Comparison of ENCODE assay signal across 17 cellular contexts in the genomic region with DNA sequence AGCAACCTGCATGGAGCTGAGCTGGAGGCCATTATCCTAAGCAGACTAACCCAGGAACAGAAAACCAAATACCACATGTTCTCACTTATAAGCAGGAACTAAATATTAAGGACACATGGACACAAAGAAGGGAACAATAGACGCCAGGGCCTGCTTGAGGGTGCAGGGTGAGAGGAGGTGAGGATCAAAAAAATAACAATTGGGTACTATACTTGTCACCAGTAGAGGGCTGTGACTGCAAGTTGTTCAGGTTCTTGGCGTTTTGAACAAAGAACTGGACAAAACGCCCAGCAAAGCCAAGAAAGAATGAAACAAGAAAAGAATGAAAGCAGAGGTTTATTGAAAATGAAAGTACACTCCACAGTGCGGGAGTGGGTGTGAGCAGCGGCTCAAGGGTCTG.
DNase-seq lines count a peak whose midpoint lies in the region; ATAC-seq, FAIRE-seq and TF ChIP-seq lines count a peak whose summit lies in the region.
"Had no signal": no experiment of that assay in that cellular context is flagged by ENCODE, and none has a peak within 500 bp of the region (broad histone marks: within the 10 kb centered on the region; RNA-seq: fewer than 3 reads in every experiment).

No MANE protein-coding gene starts in this region.

- peak; percentile 28 to 44; a peak in 4 of 5 replicates for TF ChIP-seq RAD21 in A549 (conservative IDR thresholded peaks at IDR 0.05 in 1 of 2, IDR thresholded peaks at IDR 0.05 in 1 of 2)

- no peak for TF ChIP-seq POLR2A in A549 (IDR thresholded peaks at IDR 0.05; ENCODE audit: low read length)

- intact Hi-C loops in lower lobe of right lung (cut with DNase I) = no loop called here

- no peaks in the 10 kb centered on the region for H3K4me1 ChIP-seq in A549
- no peaks in the 10 kb centered on the region for H3K4me1 ChIP-seq in lower lobe of right lung
- H3K4me1 ChIP-seq: prostate gland, transverse colon had no signal

- H3K27me3 ChIP-seq in lower lobe of right lung (ENCODE audit: low read depth) = no peaks in the 10 kb centered on the region
- H3K27me3 ChIP-seq: transverse colon had no signal

- H3K4me2 ChIP-seq in A549 = peak overlapping the region; percentile 45

- FAIRE-seq in A549 (lab: Jason Lieb, UNC) = no peak
- FAIRE-seq: astrocyte had no signal

- DNase-seq in A549 (ENCODE audit: low read depth in 1 of 2, low spot score in 1 of 2) (peak in 1 of 2 experiments; percentile 44), NAMALWA (ENCODE audit: low spot score) (peak; percentile 14), epithelial cell of esophagus (ENCODE audit: low read depth) (no peak), SKM-1 treated with dmso at 0.1 percent for 144 hours (lab: John Stamatoyannopoulos, UW; ENCODE audit: unreplicated experiment) (no peak), lower lobe of right lung (no peak)
- DNase-seq in activated effector memory CD4-positive, alpha-beta T cell treated with Interleukin-2 at 50 U/mL for 16 hours = no peak
- DNase-seq: activated CD8-positive, alpha-beta T cell treated with anti-CD3 and anti-CD28 coated beads for 36 hours; GOT3; islet precursor cell; NCI-H1105; NCI-H524 treated with DMSO at 0.1 percent for 48 hours; SHP77 had no signal

- POLR2A ChIA-PET in A549 (lab: Yijun Ruan, JAX) = no interaction called here

- H3K36me3 ChIP-seq in lower lobe of right lung = no peaks in the 10 kb centered on the region
- H3K36me3 ChIP-seq: prostate gland, transverse colon had no signal

- 18% methylated on average over 5 of the region's 5 CpGs for WGBS in A549 (ENCODE audit: missing lambda C conversion rate)

- H3K4me3 ChIP-seq in A549 (peak overlapping the region; percentile 26), GM12875 (ENCODE audit: low read depth, low read length) (no peak overlapping the region), epithelial cell of esophagus (ENCODE audit: low read length) (no peak overlapping the region), lower lobe of right lung (no peak overlapping the region)
- H3K4me3 ChIP-seq: prostate gland, transverse colon had no signal

- CTCF ChIA-PET in A549 (lab: Yijun Ruan, JAX) = no interaction called here

- no peaks in the 10 kb centered on the region for H3K9me3 ChIP-seq in A549
- H3K9me3 ChIP-seq in lower lobe of right lung = no peaks in the 10 kb centered on the region
- H3K9me3 ChIP-seq: prostate gland, transverse colon had no signal

- H3K27ac ChIP-seq in A549 = no peak overlapping the region
- H3K27ac ChIP-seq in lower lobe of right lung = no peak overlapping the region
- H3K27ac ChIP-seq: prostate gland, transverse colon had no signal

- ATAC-seq in A549 (peak; percentile 65 to 83; a peak in 5 of 6 replicates), lower lobe of right lung (no peak), GM21515 (IDR thresholded peaks at IDR 0.05; ENCODE audit: unreplicated experiment) (no peak)
- ATAC-seq: activated CD8-positive, alpha-beta T cell treated with anti-CD3 and anti-CD28 coated beads for 36 hours had no signal

- peak; percentile 29; the same call in 2 of the 3 replicates for TF ChIP-seq CTCF in A549 (IDR thresholded peaks at IDR 0.05)
- 0 out of 2 replicates have a peak, but pooled peaks have one; percentile 9 for TF ChIP-seq CTCF in GM12875 (IDR thresholded peaks at IDR 0.05; ENCODE audit: borderline replicate concordance, insufficient read depth, low read depth, low read length)
- TF ChIP-seq CTCF in epithelial cell of esophagus (IDR thresholded peaks at IDR 0.05; ENCODE audit: insufficient read depth, low read depth, low read length, missing control alignments) = peak; percentile 19
- no peak for TF ChIP-seq CTCF in lower lobe of right lung (IDR thresholded peaks at IDR 0.05)

- TF ChIP-seq EP300 in A549 (IDR thresholded peaks at IDR 0.05) = no peak

TF ChIP-seq in A549, 52 proteins besides CTCF, POLR2A, EP300 and RAD21:
- TF ChIP-seq GATA3 (IDR thresholded peaks at IDR 0.05; ENCODE audit: borderline replicate concordance) (no peak), ZSCAN20 (CRISPR knock-in tag; IDR thresholded peaks at IDR 0.05) (no peak), RARB (CRISPR knock-in tag; IDR thresholded peaks at IDR 0.05) (no peak), HDAC2 (IDR thresholded peaks at IDR 0.05) (no peak), HOXB5 (CRISPR knock-in tag; IDR thresholded peaks at IDR 0.05) (no peak), HOXB13 (CRISPR knock-in tag; IDR thresholded peaks at IDR 0.05; ENCODE audit: low read depth) (no peak), HEYL (CRISPR knock-in tag; IDR thresholded peaks at IDR 0.05) (no peak), ZNF302 (CRISPR knock-in tag; IDR thresholded peaks at IDR 0.05) (no peak), JUN (IDR thresholded peaks at IDR 0.05) (no peak), ZFP36 (IDR thresholded peaks at IDR 0.05; ENCODE audit: borderline replicate concordance, partially characterized antibody) (no peak), POLR2AphosphoS2 (conservative IDR thresholded peaks at IDR 0.05; ENCODE audit: low read length) (no peak), KDM1A (IDR thresholded peaks at IDR 0.05; ENCODE audit: low read depth) (no peak), EHF (CRISPR knock-in tag; IDR thresholded peaks at IDR 0.05) (no peak), RCOR1 (IDR thresholded peaks at IDR 0.05; ENCODE audit: low read depth, low read length) (no peak)
- TF ChIP-seq, protein P1, sequence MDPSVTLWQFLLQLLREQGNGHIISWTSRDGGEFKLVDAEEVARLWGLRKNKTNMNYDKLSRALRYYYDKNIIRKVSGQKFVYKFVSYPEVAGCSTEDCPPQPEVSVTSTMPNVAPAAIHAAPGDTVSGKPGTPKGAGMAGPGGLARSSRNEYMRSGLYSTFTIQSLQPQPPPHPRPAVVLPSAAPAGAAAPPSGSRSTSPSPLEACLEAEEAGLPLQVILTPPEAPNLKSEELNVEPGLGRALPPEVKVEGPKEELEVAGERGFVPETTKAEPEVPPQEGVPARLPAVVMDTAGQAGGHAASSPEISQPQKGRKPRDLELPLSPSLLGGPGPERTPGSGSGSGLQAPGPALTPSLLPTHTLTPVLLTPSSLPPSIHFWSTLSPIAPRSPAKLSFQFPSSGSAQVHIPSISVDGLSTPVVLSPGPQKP (IDR thresholded peaks at IDR 0.05; ENCODE audit: low read depth, low read length) = no peak
- TF ChIP-seq, protein P2, sequence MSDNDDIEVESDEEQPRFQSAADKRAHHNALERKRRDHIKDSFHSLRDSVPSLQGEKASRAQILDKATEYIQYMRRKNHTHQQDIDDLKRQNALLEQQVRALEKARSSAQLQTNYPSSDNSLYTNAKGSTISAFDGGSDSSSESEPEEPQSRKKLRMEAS (IDR thresholded peaks at IDR 0.05) = no peak

Comparison
In these comparisons a context has a peak if more than half of its experiments do, and no peak if none do; other contexts are left out.
1. ATAC-seq: peak in A549 (2 of 2); none in lower lobe of right lung (0 of 2) and GM21515 (single experiment).